18 cellular contexts compared by ENCODE assay signal in the genomic region with DNA sequence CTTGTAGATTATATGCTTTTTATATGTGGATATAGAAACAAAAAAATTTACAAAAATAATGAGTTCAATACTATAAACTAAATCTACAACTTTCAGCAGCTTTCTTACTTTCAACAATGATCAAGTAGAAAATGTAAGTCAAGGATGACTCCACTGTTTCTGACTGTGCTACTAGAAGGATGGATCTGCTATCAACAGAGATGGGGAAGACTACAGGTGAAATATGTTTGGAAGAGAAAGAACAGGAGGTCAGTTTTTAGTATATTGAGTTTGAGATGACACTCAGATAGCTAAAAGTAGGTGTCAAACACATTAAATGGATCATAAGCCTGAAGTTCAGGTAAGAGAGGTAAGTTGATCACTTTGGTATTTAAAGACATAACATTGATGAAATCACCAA.
"Had no signal": no experiment of that assay in that cellular context is flagged by ENCODE, and none has a peak within 500 bp of the region (broad histone marks: within the 10 kb centered on the region; RNA-seq: fewer than 3 reads in every experiment).

No MANE protein-coding gene starts in this region.

- H3K4me3 ChIP-seq: cardiac muscle cell, heart right ventricle, mucosa of descending colon had no signal

- H2AFZ ChIP-seq: parathyroid adenoma had no signal

- H3K27me3 ChIP-seq: cardiac muscle cell, heart right ventricle had no signal

- DNase-seq: activated CD4-positive, alpha-beta T cell treated with anti-CD3 and anti-CD28 coated beads, Interleukin-2, amount 50 U/mL, for 1 hour; activated CD4-positive, CD25-positive, alpha-beta regulatory T cell treated with anti-CD3 and anti-CD28 coated beads, Interleukin-2, amount 50 U/mL, for 72 hours; activated CD8-positive, alpha-beta T cell treated with anti-CD3 and anti-CD28 coated beads, Interleukin-2, amount 10 ng/mL, durations not matched to agents 7 days and 5 days; activated gamma-delta T cell; heart right ventricle; islet precursor cell; left cardiac atrium; mesenchymal stem cell; mucosa of descending colon; nephron progenitor cell; right cardiac atrium; stimulated activated CD4-positive, alpha-beta T cell treated with anti-CD3 and anti-CD28 coated beads, Interleukin-12 subunit alpha, Interleukin-12 subunit beta, amount 100 ng/mL, for 4 hours; T-cell; trophoblast cell; WERI-Rb-1 had no signal

- H3K9me3 ChIP-seq: heart right ventricle, mucosa of descending colon had no signal

- H3K9ac ChIP-seq: parathyroid adenoma had no signal

- H3K27ac ChIP-seq: cardiac muscle cell, parathyroid adenoma, WERI-Rb-1 had no signal

- ATAC-seq: activated CD8-positive, alpha-beta T cell treated with anti-CD3 and anti-CD28 coated beads, Interleukin-2, amount 10 ng/mL, durations not matched to agents 7 days and 5 days; activated naive CD4-positive, alpha-beta T cell treated with anti-CD3 and anti-CD28 coated beads, Interleukin-2, amount 50 U/mL, for 72 hours; mucosa of descending colon; T-cell had no signal

- H3K36me3 ChIP-seq: cardiac muscle cell, heart right ventricle, WERI-Rb-1 had no signal

- H3K4me1 ChIP-seq: parathyroid adenoma had no signal
